8 cellular contexts compared by ENCODE assay signal in genomic region chr10:44959243-44960097, GRCh38. TPM values are rescaled to one million over a fixed set of nuclear protein-coding genes. Genes with fewer than 3 reads are reported as not detected.
DNase-seq lines count a peak whose midpoint lies in the region; ATAC-seq and TF ChIP-seq lines count a peak whose summit lies in the region.

Gene RASSF4 (plus strand): TSS chr10:44959802. CDS start chr10:44970203, 10,401 bp downstream.

- H3K9me3 ChIP-seq in CD4-positive, alpha-beta T cell (ENCODE audit: control insufficient read depth, low read length): no peaks in the 10 kb centered on the region
- H3K9me3 ChIP-seq in endocrine pancreas (ENCODE audit: control insufficient read depth, low read length) (no peaks in the 10 kb centered on the region), mesodermal cell (ENCODE audit: control insufficient read depth, low read length) (peaks cover 4% of the 10 kb centered on the region)

- peak within 1 kb of the TSS; percentile 93 for H3K4me3 Mint-ChIP-seq in CD4-positive, alpha-beta T cell
- peak within 1 kb of the TSS; percentile 82 for H3K4me3 Mint-ChIP-seq in activated CD8-positive, alpha-beta memory T cell treated with anti-CD3 and anti-CD28 coated beads, Interleukin-2, amount 10 ng/mL, durations not matched to agents 7 days and 5 days

- peak within 1 kb of the TSS; percentile 36 for H3K9ac ChIP-seq in endocrine pancreas (ENCODE audit: control insufficient read depth, insufficient read depth, low read length)

- peak; percentile 100 for ATAC-seq in CD4-positive, alpha-beta T cell (ENCODE audit: poor library complexity)
- ATAC-seq in GM19395 (IDR thresholded peaks at IDR 0.05; ENCODE audit: unreplicated experiment) (peak; percentile 92), HG03521 (IDR thresholded peaks at IDR 0.05; ENCODE audit: unreplicated experiment) (peak; percentile 99)
- peak; percentile 100 for ATAC-seq in activated CD8-positive, alpha-beta memory T cell treated with anti-CD3 and anti-CD28 coated beads, Interleukin-2, amount 10 ng/mL, durations not matched to agents 7 days and 5 days

- H3K4me3 ChIP-seq in endocrine pancreas (ENCODE audit: control insufficient read depth, insufficient read depth, low read length) (peak within 1 kb of the TSS; percentile 69), mesodermal cell (ENCODE audit: extremely low read depth, insufficient read depth, low read length, poor library complexity, severe bottlenecking) (peak within 1 kb of the TSS; percentile 61)

- TF ChIP-seq CTCF in CD4-positive, alpha-beta T cell (IDR thresholded peaks at IDR 0.05): no peak

- H3K27ac ChIP-seq in CD4-positive, alpha-beta T cell (ENCODE audit: low read depth, low read length): no peak within 1 kb of the TSS
- H3K27ac ChIP-seq in mesodermal cell (ENCODE audit: low read depth, low read length, severe bottlenecking): peak within 1 kb of the TSS; percentile 93

- POLR2A ChIA-PET in CD4-positive, alpha-beta T cell (lab: Charles Lee): interaction anchor here (0.9 to 1.1 kb wide), 3 partner anchors 9 to 42 kb away, joined by 3 read pairs; no protein-coding TSS in a partner anchor

- DNase-seq in CD4-positive, alpha-beta T cell: peak; percentile 83 to 92 (median 89)
- peak; percentile 52 for DNase-seq in NK-92 (lab: John Stamatoyannopoulos, UW; ENCODE audit: unreplicated experiment)
- peak; percentile 94 for DNase-seq in activated CD8-positive, alpha-beta memory T cell treated with anti-CD3 and anti-CD28 coated beads, Interleukin-2, amount 10 ng/mL, durations not matched to agents 7 days and 5 days
- peak; percentile 77 to 78 for DNase-seq in stimulated activated CD8-positive, alpha-beta memory T cell treated with anti-CD3 and anti-CD28 coated beads, Interleukin-15, amount 100 ng/mL, for 4 hours (ENCODE audit: low read depth in 2 of 2)

- no peaks in the 10 kb centered on the region for H3K36me3 ChIP-seq in endocrine pancreas (ENCODE audit: control insufficient read depth, insufficient read depth, low read length)
- peaks cover 2% of the 10 kb centered on the region for H3K36me3 ChIP-seq in mesodermal cell (ENCODE audit: control insufficient read depth, insufficient read depth, low read length)

- intact Hi-C loops in CD4-positive, alpha-beta T cell (cut with DNase I, micrococcal nuclease): loop anchor here in 1 of 2 experiments (1.0 to 10.0 kb wide), 5 partner anchors 15 to 1825 kb away; partner anchors contain the start of genes CSGALNACT2 and ZNF22

- peak within 1 kb of the TSS; percentile 79 for H3K27ac Mint-ChIP-seq in CD4-positive, alpha-beta T cell
- H3K27ac Mint-ChIP-seq in activated CD8-positive, alpha-beta memory T cell treated with anti-CD3 and anti-CD28 coated beads, Interleukin-2, amount 10 ng/mL, durations not matched to agents 7 days and 5 days: peak within 1 kb of the TSS; percentile 70

- 2% methylated on average over 42 to 44 of the region's 74 CpGs for WGBS in mesodermal cell (ENCODE audit: insufficient coverage in 2 of 2), 2 experiments

- H3K4me1 Mint-ChIP-seq in CD4-positive, alpha-beta T cell (ENCODE audit: low read depth): peaks cover 30% of the 10 kb centered on the region
- peaks cover 14% of the 10 kb centered on the region for H3K4me1 Mint-ChIP-seq in activated CD8-positive, alpha-beta memory T cell treated with anti-CD3 and anti-CD28 coated beads, Interleukin-2, amount 10 ng/mL, durations not matched to agents 7 days and 5 days

- CTCF ChIA-PET in CD4-positive, alpha-beta T cell (lab: Charles Lee): no interaction called here
- CTCF ChIA-PET in activated CD8-positive, alpha-beta memory T cell treated with anti-CD3 and anti-CD28 coated beads, Interleukin-2, amount 10 ng/mL, durations not matched to agents 7 days and 5 days (lab: Charles Lee): interaction anchor here (1.0 to 1.7 kb wide), 2 partner anchors 14 to 27 kb away, joined by 3 to 6 read pairs; no protein-coding TSS in a partner anchor

- H3K36me3 Mint-ChIP-seq in CD4-positive, alpha-beta T cell (ENCODE audit: low read depth): peaks cover 13% of the 10 kb centered on the region
- H3K36me3 Mint-ChIP-seq in activated CD8-positive, alpha-beta memory T cell treated with anti-CD3 and anti-CD28 coated beads, Interleukin-2, amount 10 ng/mL, durations not matched to agents 7 days and 5 days: peaks cover 9% of the 10 kb centered on the region

- H3K9me3 Mint-ChIP-seq in CD4-positive, alpha-beta T cell: no peaks in the 10 kb centered on the region
- H3K9me3 Mint-ChIP-seq in activated CD8-positive, alpha-beta memory T cell treated with anti-CD3 and anti-CD28 coated beads, Interleukin-2, amount 10 ng/mL, durations not matched to agents 7 days and 5 days (ENCODE audit: low read depth): no peaks in the 10 kb centered on the region

- no peaks in the 10 kb centered on the region for H3K27me3 Mint-ChIP-seq in CD4-positive, alpha-beta T cell
- H3K27me3 Mint-ChIP-seq in activated CD8-positive, alpha-beta memory T cell treated with anti-CD3 and anti-CD28 coated beads, Interleukin-2, amount 10 ng/mL, durations not matched to agents 7 days and 5 days: no peaks in the 10 kb centered on the region

- no peaks in the 10 kb centered on the region for H3K27me3 ChIP-seq in CD4-positive, alpha-beta T cell (ENCODE audit: control insufficient read depth, insufficient read depth, low read length)
- no peaks in the 10 kb centered on the region for H3K27me3 ChIP-seq in endocrine pancreas (ENCODE audit: control insufficient read depth, insufficient read depth, low read length)

- peaks cover 10% of the 10 kb centered on the region for H3K4me1 ChIP-seq in endocrine pancreas (ENCODE audit: control insufficient read depth, insufficient read depth, low read length)
- peaks cover 24% of the 10 kb centered on the region for H3K4me1 ChIP-seq in mesodermal cell (ENCODE audit: control insufficient read depth, insufficient read depth, low read length, poor library complexity, severe bottlenecking)

RNA-seq across cellular contexts. Expression of gene RASSF4, which starts in this region (rescaled TPM):
- total RNA-seq in CD4-positive, alpha-beta T cell: 1 to 10 TPM in 1 of 2 experiments, under 1 TPM in 1; 0.88 to 1.4 TPM
- 1 to 10 TPM; 1.2 to 3.1 TPM for total RNA-seq in activated CD8-positive, alpha-beta memory T cell treated with anti-CD3 and anti-CD28 coated beads, Interleukin-2, amount 10 ng/mL, durations not matched to agents 7 days and 5 days
- polyA plus RNA-seq in mesodermal cell (2013, experiment 1 of 2): 13.1 TPM
- 10.7 TPM for polyA plus RNA-seq in mesodermal cell (2013, experiment 2 of 2)
